ENCODE assay signal across 16 cellular contexts in the genomic region with DNA sequence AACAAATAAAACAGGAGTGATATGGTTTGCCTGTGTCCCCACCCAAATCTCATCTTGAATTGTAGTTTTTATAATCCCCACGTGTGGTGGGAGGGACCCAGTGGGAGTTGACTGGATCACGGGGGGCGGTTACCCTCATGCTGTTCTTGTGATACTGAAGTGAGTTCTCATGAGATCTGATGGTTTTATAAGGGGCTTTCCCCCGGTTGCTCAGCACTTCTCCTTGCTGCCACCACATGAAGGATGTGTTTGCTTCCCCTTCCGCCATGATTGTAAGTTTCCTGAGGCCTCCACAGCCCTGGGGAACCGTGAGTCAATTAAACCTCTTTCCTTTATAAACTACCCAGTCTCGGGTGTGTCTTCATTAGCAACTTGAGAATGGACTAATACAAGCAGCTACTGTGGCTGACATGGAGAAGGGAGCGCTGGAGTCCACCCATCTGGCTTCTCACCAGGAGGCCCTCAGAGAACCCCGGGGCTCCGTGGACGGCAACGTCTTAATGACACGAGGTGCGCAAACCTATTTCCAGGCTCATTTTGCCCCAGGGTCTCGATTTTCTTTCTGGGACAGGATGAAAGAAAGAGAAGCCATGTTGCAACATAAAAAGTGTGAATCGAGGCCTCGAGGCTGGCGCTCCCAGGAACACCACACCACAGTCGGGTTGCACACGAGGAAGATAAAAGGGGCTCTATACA.
DNase-seq lines count a peak whose midpoint lies in the region; ATAC-seq and TF ChIP-seq lines count a peak whose summit lies in the region.
"Had no signal": no experiment of that assay in that cellular context is flagged by ENCODE, and none has a peak within 500 bp of the region (broad histone marks: within the 10 kb centered on the region; RNA-seq: fewer than 3 reads in every experiment).

No MANE protein-coding gene starts in this region.

- no peak overlapping the region for H3K4me3 Mint-ChIP-seq in activated CD8-positive, alpha-beta memory T cell treated with anti-CD3 and anti-CD28 coated beads, Interleukin-2, amount 10 ng/mL, durations not matched to agents 7 days and 5 days
- H3K4me3 Mint-ChIP-seq in T-helper 17 cell = no peak overlapping the region
- no peak overlapping the region for H3K4me3 Mint-ChIP-seq in effector memory CD8-positive, alpha-beta T cell
- H3K4me3 Mint-ChIP-seq in stimulated activated effector memory CD8-positive, alpha-beta T cell treated with anti-CD3 and anti-CD28 coated beads, Interleukin-12 subunit alpha, Interleukin-12 subunit beta, amount 100 ng/mL, for 72 hours = no peak overlapping the region

- no peaks in the 10 kb centered on the region for H3K9me2 ChIP-seq in PC-3 (replicated peaks; ENCODE audit: low read length)

- H3K4me1 Mint-ChIP-seq in activated CD8-positive, alpha-beta memory T cell treated with anti-CD3 and anti-CD28 coated beads, Interleukin-2, amount 10 ng/mL, durations not matched to agents 7 days and 5 days = peaks cover 12% of the 10 kb centered on the region
- peaks cover 2% of the 10 kb centered on the region for H3K4me1 Mint-ChIP-seq in T-helper 17 cell
- H3K4me1 Mint-ChIP-seq in effector memory CD8-positive, alpha-beta T cell (ENCODE audit: low read depth in 2 of 2) = peaks cover 4 to 10% of the 10 kb centered on the region in 2 donors
- peaks cover 11% of the 10 kb centered on the region for H3K4me1 Mint-ChIP-seq in stimulated activated effector memory CD8-positive, alpha-beta T cell treated with anti-CD3 and anti-CD28 coated beads, Interleukin-12 subunit alpha, Interleukin-12 subunit beta, amount 100 ng/mL, for 72 hours

- no peaks in the 10 kb centered on the region for H4K20me1 ChIP-seq in PC-3 (ENCODE audit: low read length)

- H3K4me2 ChIP-seq in PC-3 (ENCODE audit: low read length) = no peak overlapping the region

- BruUV-seq in PC-3 (replicated peaks; lab: Mats Ljungman, UMichigan) = no TSS peak

- H3K9ac ChIP-seq in PC-3 (ENCODE audit: low read length) = no peak overlapping the region

- H3K4me3 ChIP-seq in PC-3 (ENCODE audit: low read length) = no peak overlapping the region
- H3K4me3 ChIP-seq: adrenal gland, SK-N-MC had no signal

- peaks cover 5% of the 10 kb centered on the region for H3K9me3 Mint-ChIP-seq in activated CD8-positive, alpha-beta memory T cell treated with anti-CD3 and anti-CD28 coated beads, Interleukin-2, amount 10 ng/mL, durations not matched to agents 7 days and 5 days (ENCODE audit: low read depth)
- H3K9me3 Mint-ChIP-seq in effector memory CD8-positive, alpha-beta T cell = no peaks in the 10 kb centered on the region
- H3K9me3 Mint-ChIP-seq in stimulated activated effector memory CD8-positive, alpha-beta T cell treated with anti-CD3 and anti-CD28 coated beads, Interleukin-12 subunit alpha, Interleukin-12 subunit beta, amount 100 ng/mL, for 72 hours = no peaks in the 10 kb centered on the region

- intact Hi-C loops in PC-3 (cut with micrococcal nuclease) = no loop called here

- H3F3A ChIP-seq in PC-3 (ENCODE audit: low read length, unreplicated experiment) = no peaks in the 10 kb centered on the region

- H3K9me3 ChIP-seq in T-helper 17 cell (ENCODE audit: control insufficient read depth, low read length, poor library complexity, severe bottlenecking) (no peaks in the 10 kb centered on the region), PC-3 (ENCODE audit: low read length) (no peaks in the 10 kb centered on the region)
- H3K9me3 ChIP-seq: adrenal gland had no signal

- peaks cover 46% of the 10 kb centered on the region for H3K36me3 Mint-ChIP-seq in activated CD8-positive, alpha-beta memory T cell treated with anti-CD3 and anti-CD28 coated beads, Interleukin-2, amount 10 ng/mL, durations not matched to agents 7 days and 5 days
- no peaks in the 10 kb centered on the region for H3K36me3 Mint-ChIP-seq in T-helper 17 cell (ENCODE audit: low read depth)
- peaks cover 3% of the 10 kb centered on the region for H3K36me3 Mint-ChIP-seq in effector memory CD8-positive, alpha-beta T cell (ENCODE audit: insufficient read depth)
- H3K36me3 Mint-ChIP-seq in stimulated activated effector memory CD8-positive, alpha-beta T cell treated with anti-CD3 and anti-CD28 coated beads, Interleukin-12 subunit alpha, Interleukin-12 subunit beta, amount 100 ng/mL, for 72 hours = peaks cover 10% of the 10 kb centered on the region

- POLR2A ChIA-PET in PC-3 (lab: Charles Lee; ENCODE audit: unreplicated experiment) = no interaction called here

- H3K27me3 ChIP-seq in PC-3 (ENCODE audit: low read length) = no peaks in the 10 kb centered on the region
- H3K27me3 ChIP-seq: adrenal gland had no signal

- H2AFZ ChIP-seq in PC-3 (ENCODE audit: low read length) = no peak overlapping the region

- no peak overlapping the region for H3K27ac ChIP-seq in PC-3 (ENCODE audit: low read length)
- H3K27ac ChIP-seq: adrenal gland, SK-N-MC had no signal

- CTCF ChIA-PET in activated CD8-positive, alpha-beta memory T cell treated with anti-CD3 and anti-CD28 coated beads, Interleukin-2, amount 10 ng/mL, durations not matched to agents 7 days and 5 days (lab: Charles Lee) = no interaction called here
- CTCF ChIA-PET in PC-3 (lab: Charles Lee) = no interaction called here

- no peak for TF ChIP-seq POLR2A in GM18505 (IDR thresholded peaks at IDR 0.05; ENCODE audit: borderline replicate concordance, extremely low read depth, insufficient read depth, insufficient read length)

- H3K27me3 Mint-ChIP-seq in activated CD8-positive, alpha-beta memory T cell treated with anti-CD3 and anti-CD28 coated beads, Interleukin-2, amount 10 ng/mL, durations not matched to agents 7 days and 5 days = no peaks in the 10 kb centered on the region
- no peaks in the 10 kb centered on the region for H3K27me3 Mint-ChIP-seq in T-helper 17 cell
- H3K27me3 Mint-ChIP-seq in effector memory CD8-positive, alpha-beta T cell = no peaks in the 10 kb centered on the region

- no peak for TF ChIP-seq CTCF in PC-3 (conservative IDR thresholded peaks at IDR 0.05; ENCODE audit: low read depth, low read length)

- no peaks in the 10 kb centered on the region for H3K4me1 ChIP-seq in PC-3 (ENCODE audit: insufficient read depth, low read length)
- H3K4me1 ChIP-seq: adrenal gland had no signal

- no peak for DNase-seq in activated CD8-positive, alpha-beta memory T cell treated with anti-CD3 and anti-CD28 coated beads, Interleukin-2, amount 10 ng/mL, durations not matched to agents 7 days and 5 days
- DNase-seq in activated CD8-positive, alpha-beta memory T cell treated with anti-CD3 and anti-CD28 coated beads for 24 hours = no peak
- no peak for DNase-seq in T-helper 17 cell
- no peak for DNase-seq in effector memory CD8-positive, alpha-beta T cell
- DNase-seq in stimulated activated effector memory CD8-positive, alpha-beta T cell treated with anti-CD3 and anti-CD28 coated beads, Interleukin-12 subunit alpha, Interleukin-12 subunit beta, amount 100 ng/mL, for 72 hours (ENCODE audit: low spot score in 2 of 2) = peak in 1 of 2 donors; percentile 60
- no peak for DNase-seq in PC-3
- DNase-seq: adrenal gland; effector CD8-positive, alpha-beta T cell; hippocampal formation; IMR-90; midbrain; NCI-H1092 had no signal

- no peak for ATAC-seq in activated CD8-positive, alpha-beta memory T cell treated with anti-CD3 and anti-CD28 coated beads, Interleukin-2, amount 10 ng/mL, durations not matched to agents 7 days and 5 days
- peak; percentile 53 for ATAC-seq in T-helper 17 cell
- ATAC-seq in effector memory CD8-positive, alpha-beta T cell (replicated peaks) = peak; percentile 54
- ATAC-seq in stimulated activated effector memory CD8-positive, alpha-beta T cell treated with anti-CD3 and anti-CD28 coated beads, Interleukin-12 subunit alpha, Interleukin-12 subunit beta, amount 100 ng/mL, for 72 hours = peak; percentile 65
- ATAC-seq in GM18505 (IDR thresholded peaks at IDR 0.05; ENCODE audit: unreplicated experiment) = no peak
- no peak for ATAC-seq in HG03159 (IDR thresholded peaks at IDR 0.05; ENCODE audit: unreplicated experiment)
- ATAC-seq in PC-3 = no peak
- ATAC-seq: Panc1 had no signal

- no peaks in the 10 kb centered on the region for H3K79me2 ChIP-seq in PC-3 (ENCODE audit: low read length)

- H3K36me3 ChIP-seq in PC-3 (ENCODE audit: low read depth, low read length) = no peaks in the 10 kb centered on the region
- H3K36me3 ChIP-seq: adrenal gland had no signal

- peak overlapping the region; percentile 8 for H3K27ac Mint-ChIP-seq in activated CD8-positive, alpha-beta memory T cell treated with anti-CD3 and anti-CD28 coated beads, Interleukin-2, amount 10 ng/mL, durations not matched to agents 7 days and 5 days
- no peak overlapping the region for H3K27ac Mint-ChIP-seq in T-helper 17 cell
- peak overlapping the region; percentile 50 to 65 for H3K27ac Mint-ChIP-seq in effector memory CD8-positive, alpha-beta T cell
- H3K27ac Mint-ChIP-seq in stimulated activated effector memory CD8-positive, alpha-beta T cell treated with anti-CD3 and anti-CD28 coated beads, Interleukin-12 subunit alpha, Interleukin-12 subunit beta, amount 100 ng/mL, for 72 hours = no peak overlapping the region

Comparison
In these comparisons a context has a peak if more than half of its experiments do, and no peak if none do; other contexts are left out.
1. ATAC-seq: peak in T-helper 17 cell (single experiment), effector memory CD8-positive, alpha-beta T cell (single experiment) and stimulated activated effector memory CD8-positive, alpha-beta T cell treated with anti-CD3 and anti-CD28 coated beads, Interleukin-12 subunit alpha, Interleukin-12 subunit beta, amount 100 ng/mL, for 72 hours (single experiment); none in activated CD8-positive, alpha-beta memory T cell treated with anti-CD3 and anti-CD28 coated beads, Interleukin-2, amount 10 ng/mL, durations not matched to agents 7 days and 5 days (single experiment), GM18505 (single experiment), HG03159 (single experiment) and PC-3 (single experiment).
2. H3K27ac Mint-ChIP-seq: peak in activated CD8-positive, alpha-beta memory T cell treated with anti-CD3 and anti-CD28 coated beads, Interleukin-2, amount 10 ng/mL, durations not matched to agents 7 days and 5 days (single experiment) and effector memory CD8-positive, alpha-beta T cell (2 of 2); none in T-helper 17 cell (single experiment) and stimulated activated effector memory CD8-positive, alpha-beta T cell treated with anti-CD3 and anti-CD28 coated beads, Interleukin-12 subunit alpha, Interleukin-12 subunit beta, amount 100 ng/mL, for 72 hours (single experiment).